Comparison of ENCODE assay signal across 8 cellular contexts in the genomic region with DNA sequence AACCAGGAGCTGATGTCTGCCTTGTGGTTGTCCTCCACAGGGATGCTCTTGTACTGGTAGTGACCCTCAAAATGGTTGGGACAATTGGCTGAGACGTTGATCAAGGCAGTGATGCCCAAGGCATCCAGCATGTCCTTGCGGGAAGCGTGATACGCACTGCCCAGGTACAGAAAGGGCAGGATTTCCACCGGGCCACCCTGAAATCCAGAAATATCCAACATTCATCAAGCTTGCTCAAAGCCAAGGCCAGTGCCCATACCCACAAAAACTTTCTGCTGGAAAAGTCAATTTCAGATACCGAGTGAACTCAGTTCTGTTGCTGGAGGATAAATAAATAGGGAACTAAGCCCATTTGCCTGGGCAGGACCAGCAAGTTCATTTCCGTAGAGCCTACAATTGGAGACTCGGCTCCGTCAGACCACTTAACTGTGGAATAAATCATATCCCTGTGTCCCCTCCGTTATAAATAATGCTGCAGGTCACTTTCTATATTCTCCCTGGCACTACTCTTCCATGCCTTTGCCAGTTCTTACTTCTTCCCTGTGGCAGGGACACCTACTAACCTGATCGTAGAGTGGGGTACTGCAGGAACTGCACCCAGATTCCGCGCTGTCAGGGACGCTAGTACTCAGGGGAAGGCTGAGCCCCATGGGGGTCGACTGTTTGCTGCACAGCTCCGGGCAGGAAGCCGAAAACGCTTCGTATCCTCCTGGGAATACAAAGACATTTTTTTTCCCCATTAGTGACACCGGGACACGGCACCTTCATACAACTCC. TPM values are rescaled to one million over a fixed set of nuclear protein-coding genes. Genes with fewer than 3 reads are reported as not detected.
DNase-seq lines count a peak whose midpoint lies in the region; ATAC-seq and TF ChIP-seq lines count a peak whose summit lies in the region.

No MANE protein-coding gene starts in this region.

- no peak for TF ChIP-seq POLR2A in HCT116 (IDR thresholded peaks at IDR 0.05; ENCODE audit: borderline replicate concordance, extremely low read depth, insufficient read depth, insufficient read length)

- no peaks in the 10 kb centered on the region for H3K27me3 ChIP-seq in ACC112 (ENCODE audit: insufficient read depth, low read length)
- H3K27me3 ChIP-seq in HCT116 (ENCODE audit: insufficient read depth, low read length), result no peaks in the 10 kb centered on the region

- no peaks in the 10 kb centered on the region for H4K20me1 ChIP-seq in HCT116 (ENCODE audit: insufficient read depth)

- ATAC-seq in HCT116 (no peak), left cardiac atrium (no peak), HG02588 (IDR thresholded peaks at IDR 0.05; ENCODE audit: unreplicated experiment) (no peak)

- no peaks in the 10 kb centered on the region for H3K9me3 ChIP-seq in HCT116 (ENCODE audit: control insufficient read depth in 1 of 2, insufficient read depth in 1 of 2, low read depth in 1 of 2, low read length in 2 of 2)

- H3K9ac ChIP-seq in HCT116 (ENCODE audit: low read length), result peak overlapping the region; percentile 98

- POLR2A ChIA-PET in HCT116 (lab: Charles Lee) (interaction anchor here (1.3 to 2.9 kb wide), 10 partner anchors 9 to 135 kb away, joined by 4 to 20 read pairs (median 12); no protein-coding TSS in a partner anchor), GM10248 (lab: Yijun Ruan, JAX) (interaction anchor here (0.7 to 2.6 kb wide), 16 partner anchors 9 to 1118 kb away, joined by 3 to 14 read pairs (median 8); partner anchors contain the start of genes CPEB4 and ERGIC1)

- peak overlapping the region; percentile 86 for H3K4me2 ChIP-seq in HCT116 (ENCODE audit: low read length)

- H3K36me3 ChIP-seq in ACC112 (ENCODE audit: insufficient read depth, low read length) (peaks cover 35% of the 10 kb centered on the region), HCT116 (ENCODE audit: control insufficient read depth in 1 of 2, insufficient read depth in 2 of 2, low read length in 2 of 2) (peaks cover 8 to 14% of the 10 kb centered on the region in 2 experiments; a peak in 3 of 4 replicates)

- H2AFZ ChIP-seq in ACC112 (ENCODE audit: low read length, unreplicated experiment) (no peak overlapping the region), HCT116 (ENCODE audit: low read depth, low read length, poor library complexity, severe bottlenecking) (no peak overlapping the region)

- H3K27ac ChIP-seq in ACC112 (ENCODE audit: low read depth, low read length) (peak overlapping the region; percentile 94), HCT116 (ENCODE audit: low read depth, low read length) (peak overlapping the region; percentile 86)

- RAD21 ChIA-PET in HCT116 (lab: Charles Lee; ENCODE audit: low non-redundant PET in 1 of 2, low total read pairs in 2 of 2, uncharacterized antibody in 2 of 2, unreplicated experiment in 2 of 2), result no interaction called here

- H3K4me1 ChIP-seq in ACC112 (ENCODE audit: control insufficient read depth, insufficient read depth, low read length, unreplicated experiment), result peaks cover 33% of the 10 kb centered on the region
- H3K4me1 ChIP-seq in HCT116 (ENCODE audit: control insufficient read depth in 1 of 2, insufficient read depth in 2 of 2, low read length in 2 of 2), result peaks cover 31 to 49% of the 10 kb centered on the region in 2 experiments

- BruUV-seq in HCT116 (replicated peaks; lab: Mats Ljungman, UMichigan), result TSS peak; percentile 60

- DNase-seq in HCT116 (ENCODE audit: low read depth, low spot score), result no peak
- DNase-seq in left cardiac atrium, result peak; percentile 60
- peak; percentile 79 for DNase-seq in retina
- no peak for DNase-seq in AG20443 (ENCODE audit: low spot score)
- DNase-seq in GM10248 (ENCODE audit: extremely low spot score), result no peak

- H3K79me2 ChIP-seq in ACC112 (ENCODE audit: control insufficient read depth, insufficient read depth, low read length, unreplicated experiment) (peaks cover 38% of the 10 kb centered on the region), HCT116 (ENCODE audit: insufficient read depth, low read length) (peaks cover 24% of the 10 kb centered on the region)

- no peak for TF ChIP-seq RAD21 in HCT116 (IDR thresholded peaks at IDR 0.05; ENCODE audit: low read depth)

- TF ChIP-seq CTCF in HCT116 (IDR thresholded peaks at IDR 0.05 in 2 of 3, conservative IDR thresholded peaks at IDR 0.05 in 1 of 3; ENCODE audit: borderline replicate concordance in 1 of 3, insufficient read depth in 1 of 3, low read depth in 2 of 3, low read length in 2 of 3), result no peak
- TF ChIP-seq CTCF in GM10248 (IDR thresholded peaks at IDR 0.05; ENCODE audit: control extremely low read depth, extremely low read depth, low read depth, missing control alignments), result no peak

- CTCF ChIA-PET in HCT116 (lab: Charles Lee), result interaction anchor here (1.0 to 2.6 kb wide), 2 partner anchors 63 to 135 kb away, joined by 3 to 15 read pairs; no protein-coding TSS in a partner anchor
- CTCF ChIA-PET in GM10248 (lab: Yijun Ruan, JAX), result interaction anchor here (1.0 to 5.7 kb wide), 14 partner anchors 9 to 163 kb away, joined by 3 to 57 read pairs (median 7); no protein-coding TSS in a partner anchor

- peaks cover 5% of the 10 kb centered on the region for H3K36me3 Mint-ChIP-seq in activated naive CD8-positive, alpha-beta T cell

- no peaks in the 10 kb centered on the region for H3K9me3 Mint-ChIP-seq in activated naive CD8-positive, alpha-beta T cell (ENCODE audit: low read depth)

- peak overlapping the region; percentile 88 for H3K4me3 Mint-ChIP-seq in activated naive CD8-positive, alpha-beta T cell

- intact Hi-C loops in HCT116 (cut with micrococcal nuclease), result loop anchor here (2.0 to 5.0 kb wide), 2 partner anchors 133 to 163 kb away; no protein-coding TSS in a partner anchor
- intact Hi-C loops in left cardiac atrium (cut with DNase I), result loop anchor here (2.0 to 10.0 kb wide), 7 partner anchors 37 to 165 kb away; no protein-coding TSS in a partner anchor

- peak overlapping the region; percentile 84 for H3K27ac Mint-ChIP-seq in activated naive CD8-positive, alpha-beta T cell

- H3K4me3 ChIP-seq in ACC112 (ENCODE audit: low read depth, low read length) (peak overlapping the region; percentile 97), HCT116 (replicated peaks in 1 of 2; ENCODE audit: low read depth in 1 of 2, low read length in 2 of 2) (peak overlapping the region; percentile 79 to 84)

- H3K9me2 ChIP-seq in HCT116 (ENCODE audit: insufficient read depth), result no peaks in the 10 kb centered on the region

- peaks cover 79% of the 10 kb centered on the region for H3K4me1 Mint-ChIP-seq in activated naive CD8-positive, alpha-beta T cell (ENCODE audit: low read depth)

- H3K27me3 Mint-ChIP-seq in activated naive CD8-positive, alpha-beta T cell, result no peaks in the 10 kb centered on the region

TF ChIP-seq in HCT116, 20 proteins besides CTCF, POLR2A, EP300 and RAD21:
- TF ChIP-seq ZBTB33 (IDR thresholded peaks at IDR 0.05; ENCODE audit: extremely low read depth, insufficient replicate concordance, low read length), result no peak
- no peak for TF ChIP-seq EGR1 (IDR thresholded peaks at IDR 0.05; ENCODE audit: low read depth)
TF ChIP-seq in HCT116: peak in this region for 0.

RNA-seq across cellular contexts. Expression of gene DUSP1, which starts 1.2 kb away (rescaled TPM):
- total RNA-seq in HCT116 (2021; ENCODE audit: unreplicated experiment) (16.6 TPM), left cardiac atrium (100 to 1,000 TPM; 126 to 228 TPM)
- 55.8 and 144 TPM in 2 replicates for polyA plus RNA-seq in HCT116 (2012)

Comparison
In these comparisons a context has a peak if more than half of its experiments do, and no peak if none do; other contexts are left out.
1. DNase-seq: peak in left cardiac atrium (single experiment) and retina (single experiment); none in HCT116 (single experiment), AG20443 (single experiment) and GM10248 (single experiment).